12 cellular contexts compared by ENCODE assay signal in genomic region chr3:111695584-111696213, GRCh38. TPM values are rescaled to one million over a fixed set of nuclear protein-coding genes. Genes with fewer than 3 reads are reported as not detected.
DNase-seq lines count a peak whose midpoint lies in the region; ATAC-seq, FAIRE-seq and TF ChIP-seq lines count a peak whose summit lies in the region.
"Had no signal": no experiment of that assay in that cellular context is flagged by ENCODE, and none has a peak within 500 bp of the region (broad histone marks: within the 10 kb centered on the region; RNA-seq: fewer than 3 reads in every experiment).

No MANE protein-coding gene starts in this region.

- H3K4me3 ChIP-seq in ACC112 (ENCODE audit: low read depth, low read length): peak overlapping the region; percentile 9; the same call in 1 of the 2 replicates
- H3K4me3 ChIP-seq: heart left ventricle, transverse colon had no signal

- no TSS peak for BruUV-seq in Calu3 (replicated peaks; lab: Mats Ljungman, UMichigan)

- H3K36me3 Mint-ChIP-seq in activated CD4-positive, alpha-beta memory T cell treated with anti-CD3 and anti-CD28 coated beads, Interleukin-2, amount 10 ng/mL, durations not matched to agents 7 days and 5 days (ENCODE audit: low read depth): peaks cover 12% of the 10 kb centered on the region
- no peaks in the 10 kb centered on the region for H3K36me3 Mint-ChIP-seq in Calu3 (ENCODE audit: insufficient read depth, unreplicated experiment)
- H3K36me3 Mint-ChIP-seq: naive B cell had no signal

- H3K9me3 Mint-ChIP-seq in activated CD4-positive, alpha-beta memory T cell treated with anti-CD3 and anti-CD28 coated beads, Interleukin-2, amount 10 ng/mL, durations not matched to agents 7 days and 5 days: no peaks in the 10 kb centered on the region
- no peaks in the 10 kb centered on the region for H3K9me3 Mint-ChIP-seq in Calu3 (ENCODE audit: low read depth, unreplicated experiment)
- H3K9me3 Mint-ChIP-seq: naive B cell had no signal

- no peak overlapping the region for H3K4me3 Mint-ChIP-seq in activated CD4-positive, alpha-beta memory T cell treated with anti-CD3 and anti-CD28 coated beads, Interleukin-2, amount 10 ng/mL, durations not matched to agents 7 days and 5 days
- no peak overlapping the region for H3K4me3 Mint-ChIP-seq in Calu3 (ENCODE audit: low read depth, unreplicated experiment)
- H3K4me3 Mint-ChIP-seq: naive B cell had no signal

- POLR2A ChIA-PET in activated CD4-positive, alpha-beta memory T cell treated with anti-CD3 and anti-CD28 coated beads, Interleukin-2, amount 10 ng/mL, durations not matched to agents 7 days and 5 days (lab: Charles Lee): no interaction called here

- H3K27ac ChIP-seq in ACC112 (ENCODE audit: low read depth, low read length): peak overlapping the region; percentile 74
- peak overlapping the region; percentile 18 for H3K27ac ChIP-seq in foreskin keratinocyte
- H3K27ac ChIP-seq: heart left ventricle, transverse colon had no signal

- FAIRE-seq in GM19239 (lab: Jason Lieb, UNC): peak; percentile 60

- H2AFZ ChIP-seq in ACC112 (ENCODE audit: low read length, unreplicated experiment): peak overlapping the region; percentile 53

- H3K27ac Mint-ChIP-seq in activated CD4-positive, alpha-beta memory T cell treated with anti-CD3 and anti-CD28 coated beads, Interleukin-2, amount 10 ng/mL, durations not matched to agents 7 days and 5 days: peak overlapping the region; percentile 73
- H3K27ac Mint-ChIP-seq in Calu3 (ENCODE audit: unreplicated experiment): no peak overlapping the region
- H3K27ac Mint-ChIP-seq: naive B cell had no signal

- no peak for TF ChIP-seq CTCF in foreskin keratinocyte (conservative IDR thresholded peaks at IDR 0.05)
- no peak for TF ChIP-seq CTCF in Calu3 (IDR thresholded peaks at IDR 0.05; ENCODE audit: unreplicated experiment)

- peaks cover 34% of the 10 kb centered on the region for H3K4me1 ChIP-seq in ACC112 (ENCODE audit: control insufficient read depth, insufficient read depth, low read length, unreplicated experiment)
- peaks cover 21% of the 10 kb centered on the region for H3K4me1 ChIP-seq in foreskin keratinocyte

- H3K27me3 ChIP-seq in ACC112 (ENCODE audit: insufficient read depth, low read length): no peaks in the 10 kb centered on the region
- H3K27me3 ChIP-seq in foreskin keratinocyte: no peaks in the 10 kb centered on the region
- H3K27me3 ChIP-seq: heart left ventricle, transverse colon had no signal

- intact Hi-C loops in Calu3 (cut with micrococcal nuclease; ENCODE audit: unreplicated experiment): no loop called here

- CTCF ChIA-PET in activated CD4-positive, alpha-beta memory T cell treated with anti-CD3 and anti-CD28 coated beads, Interleukin-2, amount 10 ng/mL, durations not matched to agents 7 days and 5 days (lab: Charles Lee): interaction anchor here (0.7 to 1.6 kb wide), 7 partner anchors 21 to 318 kb away, joined by 3 to 5 read pairs (median 4); no protein-coding TSS in a partner anchor
- CTCF ChIA-PET in Calu3 (lab: Charles Lee): interaction anchor here (1.1 kb wide), 1 partner anchor 19 kb away, joined by 3 read pairs; no protein-coding TSS in a partner anchor

- ATAC-seq in foreskin keratinocyte (peak; percentile 98), HG03442 (IDR thresholded peaks at IDR 0.05; ENCODE audit: unreplicated experiment) (no peak)
- ATAC-seq: heart left ventricle had no signal

- no peak for DNase-seq in GM19239 (ENCODE audit: insufficient read length, low spot score)
- no peak for DNase-seq in activated CD4-positive, alpha-beta memory T cell treated with anti-CD3 and anti-CD28 coated beads, Interleukin-2, amount 10 ng/mL, durations not matched to agents 7 days and 5 days
- peak; percentile 58 to 79 for DNase-seq in foreskin keratinocyte
- no peak for DNase-seq in NCI-H2171 (lab: John Stamatoyannopoulos, UW)
- DNase-seq in Calu3: no peak
- DNase-seq in islet precursor cell: no peak
- DNase-seq: DMS79, heart left ventricle, naive B cell, transverse colon had no signal

- no peaks in the 10 kb centered on the region for H3K79me2 ChIP-seq in ACC112 (ENCODE audit: control insufficient read depth, insufficient read depth, low read length, unreplicated experiment)

- H3K4me1 Mint-ChIP-seq in activated CD4-positive, alpha-beta memory T cell treated with anti-CD3 and anti-CD28 coated beads, Interleukin-2, amount 10 ng/mL, durations not matched to agents 7 days and 5 days: peaks cover 41% of the 10 kb centered on the region
- H3K4me1 Mint-ChIP-seq in Calu3 (ENCODE audit: low read depth, unreplicated experiment): no peaks in the 10 kb centered on the region

- no peaks in the 10 kb centered on the region for H3K27me3 Mint-ChIP-seq in activated CD4-positive, alpha-beta memory T cell treated with anti-CD3 and anti-CD28 coated beads, Interleukin-2, amount 10 ng/mL, durations not matched to agents 7 days and 5 days
- H3K27me3 Mint-ChIP-seq in Calu3 (ENCODE audit: unreplicated experiment): no peaks in the 10 kb centered on the region
- H3K27me3 Mint-ChIP-seq: naive B cell had no signal

- no peaks in the 10 kb centered on the region for H3K36me3 ChIP-seq in ACC112 (ENCODE audit: insufficient read depth, low read length)
- H3K36me3 ChIP-seq: heart left ventricle, transverse colon had no signal

RNA-seq across cellular contexts. Expression of gene PLCXD2, which starts 21.2 kb away (rescaled TPM):
- total RNA-seq in activated CD4-positive, alpha-beta memory T cell treated with anti-CD3 and anti-CD28 coated beads, Interleukin-2, amount 10 ng/mL, durations not matched to agents 7 days and 5 days: 10 to 100 TPM; 12.1 to 13.2 TPM
- 4.8 and 5.1 TPM in 2 replicates for total RNA-seq in foreskin keratinocyte
- 1.9 TPM in 2 replicates for polyA plus RNA-seq in foreskin keratinocyte
- total RNA-seq in Calu3 (2022): 7.9 and 12.2 TPM in 2 replicates

Comparison
In these comparisons a context has a peak if more than half of its experiments do, and no peak if none do; other contexts are left out.
1. DNase-seq: peak in foreskin keratinocyte (2 of 2); none in GM19239 (single experiment), activated CD4-positive, alpha-beta memory T cell treated with anti-CD3 and anti-CD28 coated beads, Interleukin-2, amount 10 ng/mL, durations not matched to agents 7 days and 5 days (single experiment), NCI-H2171 (single experiment), Calu3 (single experiment) and islet precursor cell (single experiment).